In genomic region chr15:43105077-43105769, GRCh38 we compare ENCODE assay signal across 8 cellular contexts. TPM values are rescaled to one million over a fixed set of nuclear protein-coding genes. Genes with fewer than 3 reads are reported as not detected.
DNase-seq lines count a peak whose midpoint lies in the region; ATAC-seq, FAIRE-seq and TF ChIP-seq lines count a peak whose summit lies in the region.

No MANE protein-coding gene starts in this region.

- peak overlapping the region; percentile 98 for H2AFZ ChIP-seq in GM12878 (ENCODE audit: control insufficient read depth, low read depth, low read length)

- peak; percentile 19 for DNase-seq in H7
- no peak for DNase-seq in NT2/D1 (ENCODE audit: low read depth, low spot score)
- DNase-seq in GM12878 (ENCODE audit: low read depth, low spot score) = no peak
- no peak for DNase-seq in spleen
- DNase-seq in NCI-H774 (lab: John Stamatoyannopoulos, UW) = no peak

- ATAC-seq in GM12878 = peak; percentile 70
- ATAC-seq in GM18858 (IDR thresholded peaks at IDR 0.05; ENCODE audit: unreplicated experiment) = no peak

- H3K4me2 ChIP-seq in DOHH2 (ENCODE audit: low read length) (peak overlapping the region; percentile 82), GM12878 (ENCODE audit: control insufficient read depth, insufficient read depth) (peak overlapping the region; percentile 93)

- 14% methylated on average over 12 of the region's 12 CpGs for WGBS in GM12878 (ENCODE audit: insufficient coverage, insufficient replicate concordance, low lambda C conversion rate, missing lambda C conversion rate)
- 10 to 13% (median 11%) methylated on average over 12 of the region's 12 CpGs for WGBS in spleen, 5 donors

- peaks cover 43% of the 10 kb centered on the region for H3K36me3 ChIP-seq in DOHH2 (ENCODE audit: control insufficient read depth, low read length)
- peaks cover 4% of the 10 kb centered on the region for H3K36me3 ChIP-seq in H7 (replicated peaks; ENCODE audit: control insufficient read depth, insufficient read depth, low read length)
- peaks cover 33% of the 10 kb centered on the region for H3K36me3 ChIP-seq in NT2/D1 (ENCODE audit: insufficient read depth, insufficient read length, low read length)
- H3K36me3 ChIP-seq in GM12878 (ENCODE audit: control insufficient read depth in 2 of 2, insufficient read depth in 2 of 2, low read length in 1 of 2) = peaks cover 0 to 1% of the 10 kb centered on the region in 2 experiments; a peak in 2 of 4 replicates
- H3K36me3 ChIP-seq in iPS-20b (ENCODE audit: insufficient read depth, low read depth, low read length) = peaks cover 9% of the 10 kb centered on the region
- peaks cover 0 to 29% (median 12%) of the 10 kb centered on the region in 6 donors for H3K36me3 ChIP-seq in spleen

- CTCF ChIA-PET in GM12878 (lab: Yijun Ruan, JAX) = interaction anchor here (0.9 to 1.7 kb wide), 5 partner anchors 11 to 180 kb away, joined by 3 to 7 read pairs (median 3); no protein-coding TSS in a partner anchor

- H3K79me2 ChIP-seq in DOHH2 (ENCODE audit: control insufficient read depth, low read length) = peaks cover 60% of the 10 kb centered on the region
- H3K79me2 ChIP-seq in GM12878 (ENCODE audit: control insufficient read depth, insufficient read depth, low read length) = peaks cover 40% of the 10 kb centered on the region

- H3K4me3 ChIP-seq in DOHH2 (ENCODE audit: low read length) (peak overlapping the region; percentile 91), H7 (ENCODE audit: insufficient read depth, low read depth, low read length) (peak overlapping the region; percentile 65), NT2/D1 (ENCODE audit: insufficient read length, low read depth) (peak overlapping the region; percentile 72), GM12878 (peak overlapping the region; percentile 78), iPS-20b (ENCODE audit: low read length) (peak overlapping the region; percentile 94), spleen (peak overlapping the region; percentile 61 to 82 (median 68))

- POLR2A ChIA-PET in GM12878 (lab: Charles Lee) = interaction anchor here (1.1 kb wide), 1 partner anchor 530 kb away, joined by 3 read pairs; the partner anchor contains the start of gene STARD9

- no peak for TF ChIP-seq RAD21 in GM12878 (IDR thresholded peaks at IDR 0.05; ENCODE audit: insufficient read depth, low read depth, low read length)

- SMC1A ChIA-PET in GM12878 (lab: Charles Lee; ENCODE audit: uncharacterized antibody, unreplicated experiment) = interaction anchor here (1.0 to 1.8 kb wide), 5 partner anchors 12 to 1846 kb away, joined by 3 to 7 read pairs (median 4); no protein-coding TSS in a partner anchor

- H3K9me3 ChIP-seq in DOHH2 (ENCODE audit: control insufficient read depth, insufficient read depth, low read length) (no peaks in the 10 kb centered on the region), NT2/D1 (ENCODE audit: insufficient read depth, low read length) (no peaks in the 10 kb centered on the region), GM12878 (replicated peaks; ENCODE audit: control insufficient read depth, insufficient read depth, low read length) (no peaks in the 10 kb centered on the region), iPS-20b (ENCODE audit: insufficient read depth, low read depth, low read length) (no peaks in the 10 kb centered on the region), spleen (no peaks in the 10 kb centered on the region)

- H3K27me3 ChIP-seq in DOHH2 (ENCODE audit: control insufficient read depth, low read length) = no peaks in the 10 kb centered on the region
- no peaks in the 10 kb centered on the region for H3K27me3 ChIP-seq in H7 (ENCODE audit: control insufficient read depth, insufficient read depth, low read length)
- H3K27me3 ChIP-seq in NT2/D1 (ENCODE audit: insufficient read depth, insufficient read length) = no peaks in the 10 kb centered on the region
- H3K27me3 ChIP-seq in GM12878 (replicated peaks in 1 of 2; ENCODE audit: control insufficient read depth in 2 of 2, insufficient read depth in 2 of 2, low read length in 1 of 2) = no peaks in the 10 kb centered on the region
- peaks cover 5% of the 10 kb centered on the region; the same call in 1 of the 2 replicates for H3K27me3 ChIP-seq in iPS-20b (ENCODE audit: insufficient read depth, low read length)
- H3K27me3 ChIP-seq in spleen (replicated peaks in 1 of 7) = no peaks in the 10 kb centered on the region

- H4K20me1 ChIP-seq in DOHH2 (ENCODE audit: control insufficient read depth, insufficient read depth, low read depth, low read length) (no peaks in the 10 kb centered on the region), GM12878 (ENCODE audit: control insufficient read depth, insufficient read depth) (no peaks in the 10 kb centered on the region)

- FAIRE-seq in GM12878 (lab: Jason Lieb, UNC) = peak; percentile 62

- H3K27ac ChIP-seq in DOHH2 (ENCODE audit: low read depth, low read length) (peak overlapping the region; percentile 42), GM12878 (ENCODE audit: control insufficient read depth, insufficient read depth) (peak overlapping the region; percentile 82), iPS-20b (ENCODE audit: low read length) (no peak overlapping the region), spleen (peak overlapping the region; percentile 72 to 95 (median 92))

- H3F3A ChIP-seq in DOHH2 (ENCODE audit: control insufficient read depth, insufficient read depth) = no peaks in the 10 kb centered on the region

- intact Hi-C loops in GM12878 (cut with micrococcal nuclease; ENCODE audit: unreplicated experiment) = no loop called here
- intact Hi-C loops in spleen (cut with DNase I; ENCODE audit: low total_unique reads) = no loop called here

- no peak for TF ChIP-seq EP300 in GM12878 (IDR thresholded peaks at IDR 0.05; ENCODE audit: borderline replicate concordance in 1 of 2, control insufficient read depth in 1 of 2, low read depth in 2 of 2, low read length in 2 of 2)

- TSS peak; percentile 80 for BruUV-seq in GM12878 (replicated peaks; lab: Mats Ljungman, UMichigan)

- in situ Hi-C loops in GM12878 (cut with MboI) = no loop called here

- no peak for TF ChIP-seq CTCF in DOHH2 (IDR thresholded peaks at IDR 0.05; ENCODE audit: low read depth, low read length, poor library complexity, severe bottlenecking)
- TF ChIP-seq CTCF in GM12878 (IDR thresholded peaks at IDR 0.05 in 2 of 3, conservative IDR thresholded peaks at IDR 0.05 in 1 of 3; ENCODE audit: control insufficient read depth in 2 of 3, extremely low read depth in 1 of 3, insufficient read depth in 1 of 3, low read depth in 3 of 3, low read length in 3 of 3) = no peak
- no peak for TF ChIP-seq CTCF in spleen (IDR thresholded peaks at IDR 0.05 in 8 of 11, conservative IDR thresholded peaks at IDR 0.05 in 3 of 11)

- peaks cover 20% of the 10 kb centered on the region for H3K4me1 ChIP-seq in DOHH2 (ENCODE audit: control insufficient read depth, low read length)
- no peaks in the 10 kb centered on the region for H3K4me1 ChIP-seq in NT2/D1 (ENCODE audit: insufficient read depth, insufficient read length)
- no peaks in the 10 kb centered on the region; the same call in 1 of the 2 replicates for H3K4me1 ChIP-seq in GM12878 (ENCODE audit: control insufficient read depth, insufficient read depth, low read length)
- peaks cover 4% of the 10 kb centered on the region; the same call in 1 of the 2 replicates for H3K4me1 ChIP-seq in iPS-20b (ENCODE audit: insufficient read depth, low read length)
- H3K4me1 ChIP-seq in spleen = peaks cover 17 to 74% (median 42%) of the 10 kb centered on the region in 6 donors

- no peak for TF ChIP-seq POLR2A in GM12878 (IDR thresholded peaks at IDR 0.05; ENCODE audit: low read depth, low read length)
- no peak for TF ChIP-seq POLR2A in spleen (IDR thresholded peaks at IDR 0.05)

- peak overlapping the region; percentile 69 for H3K9ac ChIP-seq in NT2/D1 (ENCODE audit: insufficient read length, low read depth)
- peak overlapping the region; percentile 89 for H3K9ac ChIP-seq in GM12878 (ENCODE audit: control insufficient read depth, insufficient read depth, low read length)
- H3K9ac ChIP-seq in iPS-20b (ENCODE audit: low read depth, low read length) = peak overlapping the region; percentile 84; the same call in 1 of the 2 replicates

- RAD21 ChIA-PET in GM12878 (lab: Charles Lee; ENCODE audit: unreplicated experiment) = interaction anchor here (0.6 kb wide), 1 partner anchor 70 kb away, joined by 3 read pairs; no protein-coding TSS in a partner anchor

- H3K9me2 ChIP-seq in DOHH2 (replicated peaks; ENCODE audit: control insufficient read depth, low read length) = no peaks in the 10 kb centered on the region

RNA-seq across cellular contexts. Expression of gene UBR1, which starts 0.6 kb away (rescaled TPM):
- total RNA-seq in H7 (2014; rRNA removed; shearing (Covaris generic)) = 13.0 and 16.3 TPM in 2 replicates
- 132 and 148 TPM in 2 replicates for total RNA-seq in GM12878 (2013; cell fraction: nucleolus; rRNA removed)
- total RNA-seq in GM12878 (2014; rRNA removed) (17.9 and 20.8 TPM in 2 replicates), GM12878 (2014; rRNA removed; fragmentation: Illumina TruSeq; extraction: Trizol) (25.5 and 27.5 TPM in 2 replicates), GM12878 (2021) (17.2 and 20.6 TPM in 2 replicates), spleen (10 to 100 TPM; 35.3 to 69.2 (median 45.9) TPM)
- 8.3 TPM for polyA plus RNA-seq in GM12878 (2011; ENCODE audit: low read depth)
- polyA plus RNA-seq in GM12878 (2011; rRNA removed) (15.4 and 21.8 TPM in 2 replicates), GM12878 (2014; fragmentation: Illumina TruSeq; extraction: Trizol) (14.9 and 17.5 TPM in 2 replicates), GM12878 (2014; fragmentation: Nextera tagmentation; extraction: Ambion mirVana) (1 to 10 TPM; 4.5 to 5.5 TPM), GM12878 (2014; rRNA removed) (9.3 and 9.7 TPM in 2 replicates), GM12878 (2016; fragmentation: Nextera tagmentation; extraction: Ambion mirVana) (10 to 100 TPM; 22.5 TPM), spleen (1 to 10 TPM; 4.3 to 5.9 (median 4.7) TPM)
- 5.7 and 7.3 TPM in 2 replicates for polyA plus RNA-seq in GM12878 (2011; cell fraction: cytosol; rRNA removed)
- 10.7 and 11.8 TPM in 2 replicates for polyA plus RNA-seq in GM12878 (2011; cell fraction: nucleus; rRNA removed)
- 7.8 and 8.2 TPM in 2 replicates for polyA plus RNA-seq in GM12878 (2012)
- 24.8 and 37.7 TPM in 2 replicates for polyA minus RNA-seq in GM12878 (2011; rRNA and poly(A)+ RNA removed)
- polyA minus RNA-seq in GM12878 (2011; cell fraction: cytosol; rRNA and poly(A)+ RNA removed) = 13.4 and 13.5 TPM in 2 replicates
- 25.5 and 33.8 TPM in 2 replicates for polyA minus RNA-seq in GM12878 (2011; cell fraction: nucleus; rRNA and poly(A)+ RNA removed)

RNA-seq across cellular contexts. Expression of gene TMEM62, which starts 28.2 kb away (rescaled TPM):
- 1.8 and 4.8 TPM in 2 replicates for total RNA-seq in H7 (2014; rRNA removed; shearing (Covaris generic))
- total RNA-seq in GM12878 (2013; cell fraction: nucleolus; rRNA removed) = 116 and 118 TPM in 2 replicates
- total RNA-seq in GM12878 (2014; rRNA removed) (26.6 and 26.8 TPM in 2 replicates), GM12878 (2014; rRNA removed; fragmentation: Illumina TruSeq; extraction: Trizol) (23.6 and 24.1 TPM in 2 replicates), GM12878 (2021) (15.8 and 18.3 TPM in 2 replicates), spleen (10 to 100 TPM; 24.4 to 47.7 (median 30.6) TPM)
- polyA plus RNA-seq in GM12878 (2011; ENCODE audit: low read depth) = 9.0 TPM
- polyA plus RNA-seq in GM12878 (2011; rRNA removed) (15.7 and 19.1 TPM in 2 replicates), GM12878 (2014; fragmentation: Illumina TruSeq; extraction: Trizol) (19.1 and 20.3 TPM in 2 replicates), GM12878 (2014; fragmentation: Nextera tagmentation; extraction: Ambion mirVana) (1 to 10 TPM; 7.0 to 9.7 TPM), GM12878 (2014; rRNA removed) (14.1 and 15.6 TPM in 2 replicates), GM12878 (2016; fragmentation: Nextera tagmentation; extraction: Ambion mirVana) (10 to 100 TPM; 11.6 to 12.5 TPM), spleen (10 to 100 TPM; 17.7 to 35.5 (median 21.7) TPM)
- 8.2 and 10.7 TPM in 2 replicates for polyA plus RNA-seq in GM12878 (2011; cell fraction: cytosol; rRNA removed)
- 25.3 and 29.7 TPM in 2 replicates for polyA plus RNA-seq in GM12878 (2011; cell fraction: nucleus; rRNA removed)
- 7.7 and 12.4 TPM in 2 replicates for polyA plus RNA-seq in GM12878 (2012)
- 14.3 and 14.6 TPM in 2 replicates for polyA minus RNA-seq in GM12878 (2011; rRNA and poly(A)+ RNA removed)
- polyA minus RNA-seq in GM12878 (2011; cell fraction: cytosol; rRNA and poly(A)+ RNA removed) = 4.0 and 5.9 TPM in 2 replicates
- 16.1 and 34.2 TPM in 2 replicates for polyA minus RNA-seq in GM12878 (2011; cell fraction: nucleus; rRNA and poly(A)+ RNA removed)
